ENCODE assay signal across 11 cellular contexts in the genomic region with DNA sequence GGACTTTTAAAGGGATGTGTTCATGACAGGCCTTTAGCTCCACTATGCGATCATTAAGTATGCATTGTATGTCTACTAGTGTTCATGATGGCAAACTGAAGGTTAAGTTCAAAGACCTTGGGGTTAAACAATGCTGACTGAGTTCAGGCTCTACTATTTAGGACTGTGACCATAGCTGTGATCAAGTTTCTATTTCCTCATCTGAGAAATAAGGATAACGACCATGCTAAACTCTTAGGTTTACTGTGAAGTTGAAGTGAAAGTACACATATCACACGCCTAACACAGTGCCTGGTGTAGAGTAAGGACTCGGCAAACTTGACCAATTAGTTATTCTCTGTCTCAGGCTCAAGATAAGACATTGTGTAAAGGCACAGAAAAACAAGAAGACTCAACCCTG.
DNase-seq lines count a peak whose midpoint lies in the region; ATAC-seq and TF ChIP-seq lines count a peak whose summit lies in the region.
"Had no signal": no experiment of that assay in that cellular context is flagged by ENCODE, and none has a peak within 500 bp of the region (broad histone marks: within the 10 kb centered on the region; RNA-seq: fewer than 3 reads in every experiment).

No MANE protein-coding gene starts in this region.

- H3K23ac ChIP-seq in trophoblast cell (ENCODE audit: low read length), result no peak overlapping the region

- no peak overlapping the region for H3K4ac ChIP-seq in trophoblast cell (ENCODE audit: low read depth, low read length)

- no peaks in the 10 kb centered on the region for H3K9me3 Mint-ChIP-seq in glutamatergic neuron (ENCODE audit: unreplicated experiment)

- no peak overlapping the region for H3K18ac ChIP-seq in trophoblast cell (ENCODE audit: low read length)

- no peak overlapping the region for H2BK5ac ChIP-seq in trophoblast cell (ENCODE audit: low read depth, low read length, poor library complexity)

- H3K79me2 ChIP-seq in trophoblast cell (ENCODE audit: control insufficient read depth, insufficient read depth, low read length, poor library complexity) (no peaks in the 10 kb centered on the region), hepatocyte (no peaks in the 10 kb centered on the region)

- no peak overlapping the region for H2AK5ac ChIP-seq in trophoblast cell (ENCODE audit: low read length)

- TF ChIP-seq CTCF in glutamatergic neuron (IDR thresholded peaks at IDR 0.05; ENCODE audit: partially characterized antibody, unreplicated experiment), result no peak
- TF ChIP-seq CTCF in hepatocyte (IDR thresholded peaks at IDR 0.05; ENCODE audit: poor library complexity), result no peak

- H2AFZ ChIP-seq in trophoblast cell (ENCODE audit: insufficient read depth, low read length, poor library complexity), result no peak overlapping the region
- no peak overlapping the region for H2AFZ ChIP-seq in hepatocyte

- no peaks in the 10 kb centered on the region for H3K36me3 Mint-ChIP-seq in glutamatergic neuron (ENCODE audit: unreplicated experiment)

- H3K4me3 Mint-ChIP-seq in glutamatergic neuron (ENCODE audit: unreplicated experiment), result no peak overlapping the region

- H3K9me2 ChIP-seq in hepatocyte (replicated peaks; ENCODE audit: insufficient read depth), result no peaks in the 10 kb centered on the region

- peak; percentile 79 for ATAC-seq in GM19035 (IDR thresholded peaks at IDR 0.05; ENCODE audit: unreplicated experiment)
- ATAC-seq in HG02588 (IDR thresholded peaks at IDR 0.05; ENCODE audit: unreplicated experiment), result peak; percentile 74
- ATAC-seq in HG03354 (IDR thresholded peaks at IDR 0.05; ENCODE audit: poor library complexity, severe bottlenecking, unreplicated experiment), result peak; percentile 79

- no peak overlapping the region for H2BK12ac ChIP-seq in trophoblast cell (ENCODE audit: low read length)

- no peaks in the 10 kb centered on the region for H3K27me3 ChIP-seq in trophoblast cell (ENCODE audit: insufficient read depth, low read length)
- no peaks in the 10 kb centered on the region for H3K27me3 ChIP-seq in hepatocyte

- no peaks in the 10 kb centered on the region for H3K27me3 Mint-ChIP-seq in glutamatergic neuron (ENCODE audit: unreplicated experiment)

- no peak overlapping the region for H3K27ac Mint-ChIP-seq in glutamatergic neuron (ENCODE audit: unreplicated experiment)

- no peak overlapping the region for H3K9ac ChIP-seq in trophoblast cell (ENCODE audit: low read length)

- H3K4me2 ChIP-seq in trophoblast cell (ENCODE audit: low read length) (no peak overlapping the region), hepatocyte (no peak overlapping the region)

- no peak overlapping the region for H3K14ac ChIP-seq in trophoblast cell (ENCODE audit: low read length)

- DNase-seq in NCI-H1930 (lab: John Stamatoyannopoulos, UW), result no peak
- no peak for DNase-seq in glutamatergic neuron
- no peak for DNase-seq in trophoblast cell
- no peak for DNase-seq in hepatocyte (ENCODE audit: low spot score)
- DNase-seq: central memory CD4-positive, alpha-beta T cell; GDM1; NCI-H146 had no signal

- no peak overlapping the region for H2BK120ac ChIP-seq in trophoblast cell (ENCODE audit: insufficient read depth, low read length, poor library complexity)

- no peaks in the 10 kb centered on the region for H3K36me3 ChIP-seq in trophoblast cell (ENCODE audit: control insufficient read depth in 1 of 2, insufficient read depth in 2 of 2, low read length in 2 of 2)
- H3K36me3 ChIP-seq in hepatocyte (replicated peaks; ENCODE audit: insufficient read depth, low read depth), result no peaks in the 10 kb centered on the region

- H4K12ac ChIP-seq in trophoblast cell (ENCODE audit: low read depth, low read length), result no peak overlapping the region

- H3K9me3 ChIP-seq in trophoblast cell (ENCODE audit: insufficient read depth, low read depth, low read length) (no peaks in the 10 kb centered on the region), hepatocyte (ENCODE audit: low read depth) (no peaks in the 10 kb centered on the region)

- H3K4me3 ChIP-seq in GM08714 (ENCODE audit: low read length), result peak overlapping the region; percentile 23; the same call in 1 of the 2 replicates
- no peak overlapping the region for H3K4me3 ChIP-seq in trophoblast cell (ENCODE audit: low read depth, low read length)
- no peak overlapping the region for H3K4me3 ChIP-seq in hepatocyte

- no peak overlapping the region for H4K8ac ChIP-seq in trophoblast cell (ENCODE audit: low read depth, low read length)

- H3K27ac ChIP-seq in trophoblast cell (ENCODE audit: low read depth, low read length) (no peak overlapping the region), hepatocyte (no peak overlapping the region)

- no peaks in the 10 kb centered on the region for H4K20me1 ChIP-seq in hepatocyte (ENCODE audit: insufficient read depth, poor library complexity, severe bottlenecking)

- no peak overlapping the region for H4K91ac ChIP-seq in trophoblast cell (ENCODE audit: low read depth, low read length)

- H3K79me1 ChIP-seq in trophoblast cell (ENCODE audit: low read length), result no peaks in the 10 kb centered on the region

- H3K4me1 ChIP-seq in trophoblast cell (ENCODE audit: control insufficient read depth in 1 of 2, insufficient read depth in 2 of 2, low read length in 2 of 2) (no peaks in the 10 kb centered on the region), hepatocyte (ENCODE audit: insufficient read depth) (no peaks in the 10 kb centered on the region)

- no CpG with 5 or more reads among the region's 4 CpGs for WGBS in trophoblast cell (ENCODE audit: extremely low coverage, insufficient coverage, insufficient read length)
- 69% methylated on average over 4 of the region's 4 CpGs for WGBS in hepatocyte (ENCODE audit: low lambda C conversion rate, missing lambda C conversion rate)

- peaks cover 6% of the 10 kb centered on the region for H3K4me1 Mint-ChIP-seq in glutamatergic neuron (ENCODE audit: low read depth, unreplicated experiment)
